Comparison of ENCODE assay signal across 1 cellular context in the genomic region with DNA sequence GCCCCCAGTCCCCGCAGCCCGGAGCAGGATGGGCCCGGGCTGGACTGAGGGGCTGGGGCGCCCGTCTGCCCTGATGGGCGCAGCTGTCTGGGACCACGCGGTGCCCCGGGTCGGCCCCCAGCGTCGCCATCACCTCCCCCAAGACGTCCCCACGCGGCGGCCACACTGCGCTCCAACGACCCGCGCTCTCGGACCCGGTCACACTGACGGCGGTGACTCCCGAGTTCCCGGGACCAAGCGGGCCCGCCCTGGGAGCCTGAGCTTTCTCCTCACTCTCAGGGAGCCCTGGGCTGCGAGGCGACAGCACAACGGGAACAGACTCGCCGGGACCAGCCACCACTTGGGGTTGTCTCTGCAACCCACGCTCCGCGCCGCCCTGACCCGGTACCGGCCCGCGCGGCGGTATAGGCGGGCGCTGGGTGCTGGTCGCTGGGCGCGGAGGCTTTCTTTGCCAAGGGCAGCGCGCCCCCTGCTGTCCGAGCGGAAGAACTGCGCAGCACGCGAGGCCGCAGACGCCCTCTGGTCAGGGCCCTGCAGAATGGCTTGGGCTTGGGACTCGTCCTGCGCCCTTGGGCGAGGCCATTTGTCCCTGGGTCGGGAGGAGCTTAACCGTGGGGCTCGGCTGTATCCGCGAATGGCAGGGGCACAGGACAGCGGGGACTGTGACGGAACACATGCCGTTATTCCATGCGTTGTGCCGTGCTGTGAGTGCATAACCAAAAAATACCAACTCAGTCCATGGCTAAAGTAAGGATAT.
TF ChIP-seq lines count a peak whose summit lies in the region.

No MANE protein-coding gene starts in this region.

TF ChIP-seq in HEK293, 187 proteins besides CTCF, POLR2A, EP300 and RAD21 (continued from another document):
- TF ChIP-seq, protein P1, sequence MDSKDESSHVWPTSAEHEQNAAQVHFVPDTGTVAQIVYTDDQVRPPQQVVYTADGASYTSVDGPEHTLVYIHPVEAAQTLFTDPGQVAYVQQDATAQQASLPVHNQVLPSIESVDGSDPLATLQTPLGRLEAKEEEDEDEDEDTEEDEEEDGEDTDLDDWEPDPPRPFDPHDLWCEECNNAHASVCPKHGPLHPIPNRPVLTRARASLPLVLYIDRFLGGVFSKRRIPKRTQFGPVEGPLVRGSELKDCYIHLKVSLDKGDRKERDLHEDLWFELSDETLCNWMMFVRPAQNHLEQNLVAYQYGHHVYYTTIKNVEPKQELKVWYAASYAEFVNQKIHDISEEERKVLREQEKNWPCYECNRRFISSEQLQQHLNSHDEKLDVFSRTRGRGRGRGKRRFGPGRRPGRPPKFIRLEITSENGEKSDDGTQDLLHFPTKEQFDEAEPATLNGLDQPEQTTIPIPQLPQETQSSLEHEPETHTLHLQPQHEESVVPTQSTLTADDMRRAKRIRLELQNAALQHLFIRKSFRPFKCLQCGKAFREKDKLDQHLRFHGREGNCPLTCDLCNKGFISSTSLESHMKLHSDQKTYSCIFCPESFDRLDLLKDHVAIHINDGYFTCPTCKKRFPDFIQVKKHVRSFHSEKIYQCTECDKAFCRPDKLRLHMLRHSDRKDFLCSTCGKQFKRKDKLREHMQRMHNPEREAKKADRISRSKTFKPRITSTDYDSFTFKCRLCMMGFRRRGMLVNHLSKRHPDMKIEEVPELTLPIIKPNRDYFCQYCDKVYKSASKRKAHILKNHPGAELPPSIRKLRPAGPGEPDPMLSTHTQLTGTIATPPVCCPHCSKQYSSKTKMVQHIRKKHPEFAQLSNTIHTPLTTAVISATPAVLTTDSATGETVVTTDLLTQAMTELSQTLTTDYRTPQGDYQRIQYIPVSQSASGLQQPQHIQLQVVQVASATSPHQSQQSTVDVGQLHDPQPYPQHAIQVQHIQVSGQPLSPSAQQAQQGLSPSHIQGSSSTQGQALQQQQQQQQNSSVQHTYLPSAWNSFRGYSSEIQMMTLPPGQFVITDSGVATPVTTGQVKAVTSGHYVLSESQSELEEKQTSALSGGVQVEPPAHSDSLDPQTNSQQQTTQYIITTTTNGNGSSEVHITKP (tag by site-specific recombination; IDR thresholded peaks at IDR 0.05), result peak; percentile 93
- TF ChIP-seq, protein P2, sequence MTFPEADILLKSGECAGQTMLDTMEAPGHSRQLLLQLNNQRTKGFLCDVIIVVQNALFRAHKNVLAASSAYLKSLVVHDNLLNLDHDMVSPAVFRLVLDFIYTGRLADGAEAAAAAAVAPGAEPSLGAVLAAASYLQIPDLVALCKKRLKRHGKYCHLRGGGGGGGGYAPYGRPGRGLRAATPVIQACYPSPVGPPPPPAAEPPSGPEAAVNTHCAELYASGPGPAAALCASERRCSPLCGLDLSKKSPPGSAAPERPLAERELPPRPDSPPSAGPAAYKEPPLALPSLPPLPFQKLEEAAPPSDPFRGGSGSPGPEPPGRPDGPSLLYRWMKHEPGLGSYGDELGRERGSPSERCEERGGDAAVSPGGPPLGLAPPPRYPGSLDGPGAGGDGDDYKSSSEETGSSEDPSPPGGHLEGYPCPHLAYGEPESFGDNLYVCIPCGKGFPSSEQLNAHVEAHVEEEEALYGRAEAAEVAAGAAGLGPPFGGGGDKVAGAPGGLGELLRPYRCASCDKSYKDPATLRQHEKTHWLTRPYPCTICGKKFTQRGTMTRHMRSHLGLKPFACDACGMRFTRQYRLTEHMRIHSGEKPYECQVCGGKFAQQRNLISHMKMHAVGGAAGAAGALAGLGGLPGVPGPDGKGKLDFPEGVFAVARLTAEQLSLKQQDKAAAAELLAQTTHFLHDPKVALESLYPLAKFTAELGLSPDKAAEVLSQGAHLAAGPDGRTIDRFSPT (tag by site-specific recombination; IDR thresholded peaks at IDR 0.05), result peak; percentile 65
- TF ChIP-seq ZBTB48 (tag by site-specific recombination; IDR thresholded peaks at IDR 0.05) (peak; percentile 56; the same call in 1 of the 2 replicates), KLF1 (tag by site-specific recombination; IDR thresholded peaks at IDR 0.05) (peak; percentile 63), KLF8 (tag by site-specific recombination; IDR thresholded peaks at IDR 0.05) (peak; percentile 38; the same call in 1 of the 2 replicates), ZIC2 (tag by site-specific recombination; IDR thresholded peaks at IDR 0.05) (peak; percentile 29; the same call in 1 of the 2 replicates), ZBTB20 (tag by site-specific recombination; IDR thresholded peaks at IDR 0.05) (peak; percentile 52; the same call in 1 of the 2 replicates), ZFP37 (tag by site-specific recombination; IDR thresholded peaks at IDR 0.05) (peak; percentile 91), ZNF777 (tag by site-specific recombination; IDR thresholded peaks at IDR 0.05; ENCODE audit: borderline replicate concordance) (peak; percentile 58; the same call in 1 of the 2 replicates), ZNF785 (tag by site-specific recombination; IDR thresholded peaks at IDR 0.05) (no peak), ZNF501 (tag by site-specific recombination; IDR thresholded peaks at IDR 0.05) (peak; percentile 95), GLI4 (tag by site-specific recombination; IDR thresholded peaks at IDR 0.05) (no peak), ZNF610 (tag by site-specific recombination; IDR thresholded peaks at IDR 0.05; ENCODE audit: borderline replicate concordance) (0 out of 2 replicates have a peak, but pooled peaks have one; percentile 24), SP7 (tag by site-specific recombination; IDR thresholded peaks at IDR 0.05) (0 out of 2 replicates have a peak, but pooled peaks have one; percentile 48), ZBTB11 (tag by site-specific recombination; conservative IDR thresholded peaks at IDR 0.05; ENCODE audit: low read depth) (no peak), ZNF335 (tag by site-specific recombination; conservative IDR thresholded peaks at IDR 0.05) (peak; percentile 62), ZBTB8A (tag by site-specific recombination; IDR thresholded peaks at IDR 0.05) (peak; percentile 95), SP3 (tag by site-specific recombination; IDR thresholded peaks at IDR 0.05) (0 out of 2 replicates have a peak, but pooled peaks have one; percentile 18), ZXDB (tag by site-specific recombination; IDR thresholded peaks at IDR 0.05) (peak; percentile 53; the same call in 1 of the 2 replicates), ZNF768 (tag by site-specific recombination; IDR thresholded peaks at IDR 0.05) (no peak), ZEB2 (tag by site-specific recombination; IDR thresholded peaks at IDR 0.05) (peak; percentile 77), KLF17 (tag by site-specific recombination; IDR thresholded peaks at IDR 0.05) (peak; percentile 60; the same call in 1 of the 2 replicates), ZBTB26 (tag by site-specific recombination; optimal IDR thresholded peaks at IDR 0.05) (peak; percentile 71), OVOL3 (tag by site-specific recombination; IDR thresholded peaks at IDR 0.05) (no peak), ZNF513 (tag by site-specific recombination; IDR thresholded peaks at IDR 0.05) (no peak)
